Comparison of ENCODE assay signal across 8 cellular contexts in the genomic region with DNA sequence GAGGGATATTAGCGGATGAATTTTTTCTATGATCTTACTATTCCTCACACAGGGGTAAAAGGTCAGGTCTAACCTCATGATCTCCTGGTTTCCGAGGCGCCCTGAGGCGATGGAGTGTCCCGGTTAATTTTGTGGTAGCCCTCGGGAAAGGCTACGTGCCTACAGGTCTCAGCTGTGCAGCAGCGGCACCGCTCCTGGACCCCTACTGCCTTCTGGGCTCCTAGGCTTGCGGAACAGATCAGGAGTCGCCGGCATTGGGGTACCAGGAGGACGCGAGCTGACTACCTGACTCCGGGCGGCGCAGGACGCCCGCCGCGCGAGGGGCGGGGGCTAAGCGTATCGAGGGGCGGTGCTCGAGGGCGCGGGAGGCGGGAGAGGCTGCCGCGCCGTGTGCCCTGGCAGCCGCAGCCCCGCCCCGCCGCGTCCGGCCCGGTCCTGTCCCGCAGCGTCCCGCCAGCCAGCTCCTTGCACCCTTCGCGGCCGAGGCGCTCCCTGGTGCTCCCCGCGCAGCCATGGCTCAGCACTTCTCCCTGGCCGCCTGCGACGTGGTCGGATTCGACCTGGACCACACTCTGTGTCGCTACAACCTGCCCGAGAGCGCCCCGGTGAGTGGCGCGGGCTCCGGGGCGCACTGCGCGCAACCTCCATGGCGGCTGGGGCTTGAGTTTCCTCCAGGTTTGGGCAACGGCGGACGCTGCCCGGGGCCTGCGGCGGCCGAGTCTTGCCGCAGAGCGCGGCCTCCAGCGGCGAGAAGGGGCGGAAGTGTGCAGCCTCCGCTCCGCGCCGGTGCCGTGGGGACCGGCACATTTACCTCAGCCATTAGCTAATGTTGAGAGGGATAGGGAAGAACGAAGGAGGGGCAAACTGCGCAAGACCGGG. TPM values are rescaled to one million over a fixed set of nuclear protein-coding genes. Genes with fewer than 3 reads are reported as not detected.
DNase-seq lines count a peak whose midpoint lies in the region; ATAC-seq and TF ChIP-seq lines count a peak whose summit lies in the region.

A gene (plus strand): TSS at position 435 of the 879 bp plus-strand sequence. CDS start 78 bp downstream, at position 513.

- peak within 1 kb of the TSS; percentile 58 for H3K27ac ChIP-seq in DOHH2 (ENCODE audit: low read depth, low read length)

- no peaks in the 10 kb centered on the region for H3K9me2 ChIP-seq in DOHH2 (replicated peaks; ENCODE audit: control insufficient read depth, low read length)

- peak within 1 kb of the TSS; percentile 63 for H3K4me2 ChIP-seq in DOHH2 (ENCODE audit: low read length)

- peak within 1 kb of the TSS; percentile 84 for H3K4me3 ChIP-seq in DOHH2 (ENCODE audit: low read length)
- H3K4me3 ChIP-seq in Jurkat, Clone E6-1 (ENCODE audit: low read length), result peak within 1 kb of the TSS; percentile 71

- peaks cover 22% of the 10 kb centered on the region for H3K4me1 ChIP-seq in DOHH2 (ENCODE audit: control insufficient read depth, low read length)

- no peaks in the 10 kb centered on the region for H3F3A ChIP-seq in DOHH2 (ENCODE audit: control insufficient read depth, insufficient read depth)

- H3K27ac Mint-ChIP-seq in nephron, result peak within 1 kb of the TSS; percentile 80 to 93 (median 84)
- peak within 1 kb of the TSS; percentile 85 to 94 for H3K27ac Mint-ChIP-seq in stimulated activated naive CD8-positive, alpha-beta T cell treated with anti-CD3 and anti-CD28 coated beads, Interleukin-15, amount 100 ng/mL, for 72 hours

- no peaks in the 10 kb centered on the region for H4K20me1 ChIP-seq in DOHH2 (ENCODE audit: control insufficient read depth, insufficient read depth, low read depth, low read length)

- H3K4me1 Mint-ChIP-seq in nephron, result peaks cover 18% of the 10 kb centered on the region
- peaks cover 56% of the 10 kb centered on the region for H3K4me1 Mint-ChIP-seq in stimulated activated naive CD8-positive, alpha-beta T cell treated with anti-CD3 and anti-CD28 coated beads, Interleukin-15, amount 100 ng/mL, for 72 hours

- peaks cover 3% of the 10 kb centered on the region for H3K36me3 Mint-ChIP-seq in nephron (ENCODE audit: low read depth)

- ATAC-seq in GM21717 (IDR thresholded peaks at IDR 0.05; ENCODE audit: unreplicated experiment), result peak; percentile 89
- ATAC-seq in stimulated activated naive CD8-positive, alpha-beta T cell treated with anti-CD3 and anti-CD28 coated beads, Interleukin-15, amount 100 ng/mL, for 72 hours, result peak; percentile 92

- TF ChIP-seq CTCF in DOHH2 (IDR thresholded peaks at IDR 0.05; ENCODE audit: low read depth, low read length, poor library complexity, severe bottlenecking) (peak; percentile 51), nephron (IDR thresholded peaks at IDR 0.05; ENCODE audit: unreplicated experiment in 3 of 3) (peak; percentile 4 to 40 (median 33))

- peaks cover 13% of the 10 kb centered on the region for H3K79me2 ChIP-seq in DOHH2 (ENCODE audit: control insufficient read depth, low read length)

- no peaks in the 10 kb centered on the region for H3K36me3 ChIP-seq in DOHH2 (ENCODE audit: control insufficient read depth, low read length)

- peak; percentile 68 for DNase-seq in Jurkat, Clone E6-1 (ENCODE audit: low read depth, low spot score)
- peak; percentile 85 for DNase-seq in RKO (ENCODE audit: low spot score)
- DNase-seq in activated T-helper 1 cell treated with anti-CD3 and anti-CD28 coated beads, Interleukin-2, amount 50 U/mL, for 16 hours (ENCODE audit: low read depth in 1 of 2, low spot score in 1 of 2), result peak; percentile 71 to 76
- DNase-seq in fibroblast of peridontal ligament (ENCODE audit: extremely low read depth), result peak; percentile 48
- peak; percentile 86 to 87 for DNase-seq in stimulated activated naive CD8-positive, alpha-beta T cell treated with anti-CD3 and anti-CD28 coated beads, Interleukin-15, amount 100 ng/mL, for 72 hours

- H3K9me3 ChIP-seq in DOHH2 (ENCODE audit: control insufficient read depth, insufficient read depth, low read length), result peaks cover 11% of the 10 kb centered on the region; the same call in 1 of the 2 replicates

- peak within 1 kb of the TSS; percentile 91 to 98 (median 96) for H3K4me3 Mint-ChIP-seq in nephron
- H3K4me3 Mint-ChIP-seq in stimulated activated naive CD8-positive, alpha-beta T cell treated with anti-CD3 and anti-CD28 coated beads, Interleukin-15, amount 100 ng/mL, for 72 hours, result peak within 1 kb of the TSS; percentile 93 to 95

- H3K27me3 ChIP-seq in DOHH2 (ENCODE audit: control insufficient read depth, low read length), result no peaks in the 10 kb centered on the region

- H3K27me3 Mint-ChIP-seq in nephron (ENCODE audit: low read depth), result no peaks in the 10 kb centered on the region
- no peaks in the 10 kb centered on the region for H3K27me3 Mint-ChIP-seq in stimulated activated naive CD8-positive, alpha-beta T cell treated with anti-CD3 and anti-CD28 coated beads, Interleukin-15, amount 100 ng/mL, for 72 hours

- H3K9me3 Mint-ChIP-seq in nephron, result peaks cover 8% of the 10 kb centered on the region
- peaks cover 7 to 11% of the 10 kb centered on the region in 2 donors for H3K9me3 Mint-ChIP-seq in stimulated activated naive CD8-positive, alpha-beta T cell treated with anti-CD3 and anti-CD28 coated beads, Interleukin-15, amount 100 ng/mL, for 72 hours

RNA-seq across cellular contexts. Expression of the gene that starts here (rescaled TPM):
- 59.5 TPM for polyA plus RNA-seq in Jurkat, Clone E6-1 (2012; ENCODE audit: insufficient read depth, insufficient read length)

Comparison
In these comparisons a context has a peak if more than half of its experiments do, and no peak if none do; other contexts are left out.
1. Peak in every context shown above with its lines: DNase-seq, ATAC-seq, H3K4me3 ChIP-seq and H3K27ac ChIP-seq.